1 cellular context compared by ENCODE assay signal in the genomic region with DNA sequence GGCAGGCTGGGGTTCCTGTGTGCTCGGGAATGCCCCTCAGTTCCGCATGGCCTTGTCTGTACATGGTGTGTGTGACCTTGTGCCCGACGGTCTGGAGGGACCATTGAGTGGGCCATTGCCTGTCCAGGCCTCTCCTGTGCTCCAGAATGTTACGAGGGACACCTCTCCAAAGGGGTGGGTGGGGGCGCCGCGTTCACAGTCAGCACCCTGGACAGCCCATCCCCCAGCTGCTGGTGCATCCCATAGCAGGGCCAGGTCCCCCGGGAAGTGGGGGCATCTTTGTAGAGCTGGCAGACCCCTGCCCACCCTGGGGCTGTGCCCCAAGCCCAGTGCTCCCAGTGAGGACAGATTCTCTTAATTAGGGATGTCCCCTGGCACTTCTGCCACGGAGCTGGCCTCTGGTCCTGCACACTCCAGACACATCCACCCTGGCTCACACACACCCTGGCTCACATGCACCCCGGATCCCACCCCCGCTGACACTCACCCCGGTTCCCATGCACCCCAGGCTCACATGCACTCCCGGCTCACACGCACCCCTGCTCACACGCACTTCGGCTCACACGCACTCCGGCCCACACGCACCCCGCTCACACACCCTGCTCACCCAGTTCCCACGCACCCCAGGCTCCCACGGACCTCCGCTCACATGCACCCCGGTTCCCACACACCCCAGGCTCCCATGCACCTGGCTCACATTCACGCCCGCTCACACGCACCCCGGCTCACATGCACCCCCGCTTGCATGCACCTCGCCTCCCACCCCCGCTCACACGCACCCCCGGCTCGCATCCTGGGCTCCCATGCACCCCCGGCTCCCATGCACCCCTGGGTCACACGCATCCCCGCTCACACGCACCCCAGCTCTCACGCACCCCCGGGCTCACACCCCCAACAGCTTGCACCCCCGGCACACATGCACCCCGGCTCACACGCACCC.
TF ChIP-seq lines count a peak whose summit lies in the region.

No MANE protein-coding gene starts in this region.

TF ChIP-seq in GM23338, 12 proteins besides CTCF, POLR2A, EP300 and RAD21 (continued from another document):
- TF ChIP-seq, protein P1, sequence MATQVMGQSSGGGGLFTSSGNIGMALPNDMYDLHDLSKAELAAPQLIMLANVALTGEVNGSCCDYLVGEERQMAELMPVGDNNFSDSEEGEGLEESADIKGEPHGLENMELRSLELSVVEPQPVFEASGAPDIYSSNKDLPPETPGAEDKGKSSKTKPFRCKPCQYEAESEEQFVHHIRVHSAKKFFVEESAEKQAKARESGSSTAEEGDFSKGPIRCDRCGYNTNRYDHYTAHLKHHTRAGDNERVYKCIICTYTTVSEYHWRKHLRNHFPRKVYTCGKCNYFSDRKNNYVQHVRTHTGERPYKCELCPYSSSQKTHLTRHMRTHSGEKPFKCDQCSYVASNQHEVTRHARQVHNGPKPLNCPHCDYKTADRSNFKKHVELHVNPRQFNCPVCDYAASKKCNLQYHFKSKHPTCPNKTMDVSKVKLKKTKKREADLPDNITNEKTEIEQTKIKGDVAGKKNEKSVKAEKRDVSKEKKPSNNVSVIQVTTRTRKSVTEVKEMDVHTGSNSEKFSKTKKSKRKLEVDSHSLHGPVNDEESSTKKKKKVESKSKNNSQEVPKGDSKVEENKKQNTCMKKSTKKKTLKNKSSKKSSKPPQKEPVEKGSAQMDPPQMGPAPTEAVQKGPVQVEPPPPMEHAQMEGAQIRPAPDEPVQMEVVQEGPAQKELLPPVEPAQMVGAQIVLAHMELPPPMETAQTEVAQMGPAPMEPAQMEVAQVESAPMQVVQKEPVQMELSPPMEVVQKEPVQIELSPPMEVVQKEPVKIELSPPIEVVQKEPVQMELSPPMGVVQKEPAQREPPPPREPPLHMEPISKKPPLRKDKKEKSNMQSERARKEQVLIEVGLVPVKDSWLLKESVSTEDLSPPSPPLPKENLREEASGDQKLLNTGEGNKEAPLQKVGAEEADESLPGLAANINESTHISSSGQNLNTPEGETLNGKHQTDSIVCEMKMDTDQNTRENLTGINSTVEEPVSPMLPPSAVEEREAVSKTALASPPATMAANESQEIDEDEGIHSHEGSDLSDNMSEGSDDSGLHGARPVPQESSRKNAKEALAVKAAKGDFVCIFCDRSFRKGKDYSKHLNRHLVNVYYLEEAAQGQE (IDR thresholded peaks at IDR 0.05; ENCODE audit: unreplicated experiment), result peak; percentile 60
- no peak for TF ChIP-seq STAT1 (IDR thresholded peaks at IDR 0.05; ENCODE audit: unreplicated experiment)
- TF ChIP-seq ZNF331 (CRISPR knock-in tag; IDR thresholded peaks at IDR 0.05; ENCODE audit: low read depth), result no peak
- no peak for TF ChIP-seq CREB1 (CRISPR knock-in tag; IDR thresholded peaks at IDR 0.05; ENCODE audit: low read depth)
- TF ChIP-seq EZH2phosphoT487 (IDR thresholded peaks at IDR 0.05; ENCODE audit: unreplicated experiment), result no peak
